ENCODE assay signal across 8 cellular contexts in genomic region chr5:111757582-111758283, GRCh38. TPM values are rescaled to one million over a fixed set of nuclear protein-coding genes. Genes with fewer than 3 reads are reported as not detected.
DNase-seq lines count a peak whose midpoint lies in the region; ATAC-seq lines count a peak whose summit lies in the region.

No MANE protein-coding gene starts in this region.

- H3K9me3 ChIP-seq in endocrine pancreas (ENCODE audit: control insufficient read depth, low read length) (no peaks in the 10 kb centered on the region), mesodermal cell (ENCODE audit: control insufficient read depth, low read length) (no peaks in the 10 kb centered on the region)

- 1% methylated on average over 51 to 74 of the region's 88 CpGs for WGBS in mesodermal cell (ENCODE audit: insufficient coverage in 2 of 2), 2 experiments

- H3K27me3 ChIP-seq in endocrine pancreas (ENCODE audit: control insufficient read depth, insufficient read depth, low read length): no peaks in the 10 kb centered on the region

- peak; percentile 60 for DNase-seq in CMK (ENCODE audit: low read depth)
- peak; percentile 84 to 93 for DNase-seq in NOMO-1 (lab: John Stamatoyannopoulos, UW; ENCODE audit: unreplicated experiment in 2 of 2)
- DNase-seq in activated CD8-positive, alpha-beta memory T cell treated with anti-CD3 and anti-CD28 coated beads, Interleukin-2, amount 50 U/mL, for 1 hour (ENCODE audit: extremely low read depth): peak; percentile 55
- peak; percentile 52 for DNase-seq in stimulated activated CD8-positive, alpha-beta memory T cell treated with anti-CD3 and anti-CD28 coated beads, Interleukin-15, amount 100 ng/mL, for 24 hours (ENCODE audit: low read depth)

- peak overlapping the region; percentile 95 for H3K27ac ChIP-seq in mesodermal cell (ENCODE audit: low read depth, low read length, severe bottlenecking)

- peak overlapping the region; percentile 45 for H3K9ac ChIP-seq in endocrine pancreas (ENCODE audit: control insufficient read depth, insufficient read depth, low read length)

- peak; percentile 84 for ATAC-seq in GM19455 (IDR thresholded peaks at IDR 0.05; ENCODE audit: unreplicated experiment)
- peak; percentile 38 for ATAC-seq in HG03575 (IDR thresholded peaks at IDR 0.05; ENCODE audit: extremely low read depth, insufficient number of reproducible peaks, low FRiP score, unreplicated experiment)

- H3K4me1 ChIP-seq in endocrine pancreas (ENCODE audit: control insufficient read depth, insufficient read depth, low read length) (peaks cover 15% of the 10 kb centered on the region), mesodermal cell (ENCODE audit: control insufficient read depth, insufficient read depth, low read length, poor library complexity, severe bottlenecking) (no peaks in the 10 kb centered on the region)

- H3K36me3 ChIP-seq in endocrine pancreas (ENCODE audit: control insufficient read depth, insufficient read depth, low read length): no peaks in the 10 kb centered on the region
- peaks cover 9% of the 10 kb centered on the region for H3K36me3 ChIP-seq in mesodermal cell (ENCODE audit: control insufficient read depth, insufficient read depth, low read length)

- no peak overlapping the region for H3K4me3 ChIP-seq in endocrine pancreas (ENCODE audit: control insufficient read depth, insufficient read depth, low read length)
- peak overlapping the region; percentile 75 for H3K4me3 ChIP-seq in mesodermal cell (ENCODE audit: extremely low read depth, insufficient read depth, low read length, poor library complexity, severe bottlenecking)

RNA-seq across cellular contexts. Expression of gene NREP, which starts 0.7 kb away (rescaled TPM):
- 232 TPM for polyA plus RNA-seq in mesodermal cell (2013, experiment 1 of 2)
- polyA plus RNA-seq in mesodermal cell (2013, experiment 2 of 2): 217 TPM
